In genomic region chr9:91163773-91164471, GRCh38 we compare ENCODE assay signal across 8 cellular contexts.
A peak's percentile ranks its signal among the peaks of the same experiment; 100 is the strongest.
DNase-seq lines count a peak whose midpoint lies in the region; ATAC-seq lines count a peak whose summit lies in the region.
"Had no signal": no experiment of that assay in that cellular context is flagged by ENCODE, and none has a peak within 500 bp of the region (broad histone marks: within the 10 kb centered on the region; RNA-seq: fewer than 3 reads in every experiment).

No MANE protein-coding gene starts in this region.

- H3K27ac Mint-ChIP-seq in effector memory CD8-positive, alpha-beta T cell, result peak overlapping the region; percentile 90 to 95
- H3K27ac Mint-ChIP-seq in stimulated activated effector memory CD8-positive, alpha-beta T cell treated with anti-CD3 and anti-CD28 coated beads, Interleukin-12 subunit alpha, Interleukin-12 subunit beta, amount 100 ng/mL, for 72 hours, result peak overlapping the region; percentile 98

- H3K4me1 Mint-ChIP-seq in effector memory CD8-positive, alpha-beta T cell (ENCODE audit: low read depth in 2 of 2), result peaks cover 42 to 45% of the 10 kb centered on the region in 2 donors
- peaks cover 73% of the 10 kb centered on the region for H3K4me1 Mint-ChIP-seq in stimulated activated effector memory CD8-positive, alpha-beta T cell treated with anti-CD3 and anti-CD28 coated beads, Interleukin-12 subunit alpha, Interleukin-12 subunit beta, amount 100 ng/mL, for 72 hours

- DNase-seq in MV-4-11 (lab: John Stamatoyannopoulos, UW) (peak; percentile 65), cerebellar cortex (ENCODE audit: low spot score) (no peak), NCI-H1417 (lab: John Stamatoyannopoulos, UW) (no peak), NCI-H2171 treated with DMSO at 0.1 percent for 48 hours (lab: John Stamatoyannopoulos, UW) (no peak)
- DNase-seq in effector memory CD8-positive, alpha-beta T cell, result peak in 2 of 3 experiments; percentile 20 to 23
- peak in 1 of 2 donors; percentile 82 for DNase-seq in stimulated activated effector memory CD8-positive, alpha-beta T cell treated with anti-CD3 and anti-CD28 coated beads, Interleukin-12 subunit alpha, Interleukin-12 subunit beta, amount 100 ng/mL, for 72 hours (ENCODE audit: low spot score in 2 of 2)
- DNase-seq: NCI-H2029 had no signal

- peak; percentile 44 for ATAC-seq in GM21528 (IDR thresholded peaks at IDR 0.05; ENCODE audit: low FRiP score, unreplicated experiment)
- peak; percentile 57 for ATAC-seq in effector memory CD8-positive, alpha-beta T cell (replicated peaks)
- ATAC-seq in stimulated activated effector memory CD8-positive, alpha-beta T cell treated with anti-CD3 and anti-CD28 coated beads, Interleukin-12 subunit alpha, Interleukin-12 subunit beta, amount 100 ng/mL, for 72 hours, result peak; percentile 69

- H3K4me3 Mint-ChIP-seq in effector memory CD8-positive, alpha-beta T cell, result peak overlapping the region; percentile 76 to 86
- peak overlapping the region; percentile 88 for H3K4me3 Mint-ChIP-seq in stimulated activated effector memory CD8-positive, alpha-beta T cell treated with anti-CD3 and anti-CD28 coated beads, Interleukin-12 subunit alpha, Interleukin-12 subunit beta, amount 100 ng/mL, for 72 hours

- peaks cover 4% of the 10 kb centered on the region for H3K36me3 Mint-ChIP-seq in effector memory CD8-positive, alpha-beta T cell (ENCODE audit: insufficient read depth)
- H3K36me3 Mint-ChIP-seq in stimulated activated effector memory CD8-positive, alpha-beta T cell treated with anti-CD3 and anti-CD28 coated beads, Interleukin-12 subunit alpha, Interleukin-12 subunit beta, amount 100 ng/mL, for 72 hours, result peaks cover 53% of the 10 kb centered on the region

- no peaks in the 10 kb centered on the region for H3K9me3 Mint-ChIP-seq in effector memory CD8-positive, alpha-beta T cell
- H3K9me3 Mint-ChIP-seq in stimulated activated effector memory CD8-positive, alpha-beta T cell treated with anti-CD3 and anti-CD28 coated beads, Interleukin-12 subunit alpha, Interleukin-12 subunit beta, amount 100 ng/mL, for 72 hours, result no peaks in the 10 kb centered on the region

- no peaks in the 10 kb centered on the region for H3K27me3 Mint-ChIP-seq in effector memory CD8-positive, alpha-beta T cell

Comparison
In these comparisons a context has a peak if more than half of its experiments do, and no peak if none do; other contexts are left out.
1. DNase-seq: peak in MV-4-11 (single experiment) and effector memory CD8-positive, alpha-beta T cell (2 of 3); none in cerebellar cortex (single experiment), NCI-H1417 (0 of 3) and NCI-H2171 treated with DMSO at 0.1 percent for 48 hours (single experiment).
2. Peak in every context shown above with its lines, with median percentiles within 50 percentile points of each other: ATAC-seq.